In the genomic region with DNA sequence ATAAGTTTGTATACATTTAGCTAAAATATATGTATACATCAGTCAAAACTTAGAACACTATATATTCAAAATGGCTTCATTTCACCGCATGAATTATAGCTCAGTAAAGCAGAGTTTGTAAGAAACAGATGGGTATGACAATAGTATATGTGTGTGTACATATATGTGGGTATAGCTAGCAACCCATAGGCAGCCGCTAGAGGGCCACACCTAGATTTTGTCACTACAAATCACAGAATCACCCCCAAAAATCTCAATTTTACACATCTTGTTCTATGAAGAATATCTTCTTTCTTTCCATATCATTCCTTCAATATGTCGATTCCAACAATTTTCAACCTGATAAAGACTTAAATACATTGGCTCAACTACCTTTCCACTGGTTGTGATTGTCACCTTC, we compare ENCODE assay signal across 10 cellular contexts.
DNase-seq lines count a peak whose midpoint lies in the region; ATAC-seq and TF ChIP-seq lines count a peak whose summit lies in the region.
"Had no signal": no experiment of that assay in that cellular context is flagged by ENCODE, and none has a peak within 500 bp of the region (broad histone marks: within the 10 kb centered on the region; RNA-seq: fewer than 3 reads in every experiment).

No MANE protein-coding gene starts in this region.

- TF ChIP-seq CTCF in HFF-Myc (IDR thresholded peaks at IDR 0.05; ENCODE audit: low read depth, low read length, missing control alignments), result peak; percentile 12
- peak; percentile 28 for TF ChIP-seq CTCF in NB4 (IDR thresholded peaks at IDR 0.05; ENCODE audit: low read depth, low read length)
- TF ChIP-seq CTCF in fibroblast of the aortic adventitia (IDR thresholded peaks at IDR 0.05; ENCODE audit: insufficient read depth, low read length), result peak; percentile 1
- TF ChIP-seq CTCF in right atrium auricular region (IDR thresholded peaks at IDR 0.05), result no peak

- peak; percentile 78 for ATAC-seq in GM18517 (IDR thresholded peaks at IDR 0.05; ENCODE audit: unreplicated experiment)
- no peak for ATAC-seq in HG02610 (IDR thresholded peaks at IDR 0.05; ENCODE audit: unreplicated experiment)

- H3K4me3 ChIP-seq in HFF-Myc (replicated peaks; ENCODE audit: low read depth, low read length), result no peak overlapping the region
- no peak overlapping the region for H3K4me3 ChIP-seq in NB4 (ENCODE audit: low read depth, low read length)
- H3K4me3 ChIP-seq in fibroblast of the aortic adventitia (ENCODE audit: low read depth, low read length), result no peak overlapping the region
- H3K4me3 ChIP-seq in right atrium auricular region, result no peak overlapping the region

- no peaks in the 10 kb centered on the region for H3K27me3 ChIP-seq in right atrium auricular region

- no peaks in the 10 kb centered on the region for H3K4me1 ChIP-seq in right atrium auricular region

- DNase-seq in HFF-Myc (ENCODE audit: extremely low read depth, low read depth), result no peak
- peak; percentile 6 for DNase-seq in NB4 (ENCODE audit: low read depth)
- DNase-seq in fibroblast of the aortic adventitia (ENCODE audit: low read depth), result no peak
- no peak for DNase-seq in NOMO-1 treated with dmso at 0.1 percent for 144 hours (lab: John Stamatoyannopoulos, UW; ENCODE audit: unreplicated experiment)
- no peak for DNase-seq in right atrium auricular region (ENCODE audit: low spot score)
- DNase-seq in activated T-cell treated with anti-CD3 and anti-CD28 coated beads, Interleukin-2, amount 50 U/mL, for 48 hours, result no peak
- DNase-seq: NCI-H1417 treated with DMSO at 0.1 percent for 48 hours, SW 1271 had no signal

- peaks cover 0 to 6% of the 10 kb centered on the region in 2 donors for H3K9me3 ChIP-seq in right atrium auricular region

- TF ChIP-seq POLR2A in NB4 (IDR thresholded peaks at IDR 0.05; ENCODE audit: extremely low read depth, insufficient read length), result no peak

- no peak overlapping the region for H3K27ac ChIP-seq in right atrium auricular region

- H3K36me3 ChIP-seq in right atrium auricular region, result no peaks in the 10 kb centered on the region

Comparison
In these comparisons a context has a peak if more than half of its experiments do, and no peak if none do; other contexts are left out.
1. CTCF ChIP-seq: peak in HFF-Myc (single experiment), NB4 (single experiment) and fibroblast of the aortic adventitia (single experiment); none in right atrium auricular region (0 of 2).